8 cellular contexts compared by ENCODE assay signal in genomic region chr1:6491076-6491449, GRCh38. TPM values are rescaled to one million over a fixed set of nuclear protein-coding genes. Genes with fewer than 3 reads are reported as not detected.
A peak's percentile ranks its signal among the peaks of the same experiment; 100 is the strongest.
DNase-seq lines count a peak whose midpoint lies in the region; ATAC-seq, FAIRE-seq and TF ChIP-seq lines count a peak whose summit lies in the region.

No MANE protein-coding gene starts in this region.

- no peaks in the 10 kb centered on the region for H3K79me2 ChIP-seq in mesendoderm (ENCODE audit: control insufficient read depth, insufficient read depth, low read length)

- H3K9ac ChIP-seq in mesendoderm (ENCODE audit: low read length): peak overlapping the region; percentile 96

- peak overlapping the region; percentile 43 for H4K8ac ChIP-seq in mesendoderm (ENCODE audit: low read depth, low read length)

- H3K23ac ChIP-seq in mesendoderm (ENCODE audit: low read length): peak overlapping the region; percentile 67

- FAIRE-seq in frontal cortex (lab: Jason Lieb, UNC): no peak

- no peak for TF ChIP-seq CTCF in right atrium auricular region (IDR thresholded peaks at IDR 0.05)
- TF ChIP-seq CTCF in brain microvascular endothelial cell (IDR thresholded peaks at IDR 0.05; ENCODE audit: low read depth, low read length, missing control alignments): no peak

- no peak for ATAC-seq in left ventricle myocardium superior
- ATAC-seq in HG03342 (IDR thresholded peaks at IDR 0.05; ENCODE audit: unreplicated experiment): no peak

- H2BK120ac ChIP-seq in mesendoderm (ENCODE audit: low read depth, low read length): no peak overlapping the region

- H3K4me3 ChIP-seq in right atrium auricular region (peak overlapping the region; percentile 63 to 66), brain microvascular endothelial cell (ENCODE audit: low read depth, low read length) (peak overlapping the region; percentile 85), mesendoderm (ENCODE audit: low read length) (peak overlapping the region; percentile 46)

- peak overlapping the region; percentile 62 for H3K4me2 ChIP-seq in mesendoderm (ENCODE audit: low read length)

- H3K36me3 ChIP-seq in right atrium auricular region: no peaks in the 10 kb centered on the region
- H3K36me3 ChIP-seq in brain microvascular endothelial cell (replicated peaks): no peaks in the 10 kb centered on the region
- no peaks in the 10 kb centered on the region for H3K36me3 ChIP-seq in mesendoderm (ENCODE audit: control insufficient read depth, insufficient read depth, low read length)

- H3K9me3 ChIP-seq in right atrium auricular region: no peaks in the 10 kb centered on the region

- peaks cover 0 to 65% of the 10 kb centered on the region in 2 donors for H3K4me1 ChIP-seq in right atrium auricular region
- H3K4me1 ChIP-seq in mesendoderm (ENCODE audit: control insufficient read depth, low read depth, low read length): peaks cover 2% of the 10 kb centered on the region

- peak overlapping the region; percentile 87 for H3K18ac ChIP-seq in mesendoderm (ENCODE audit: low read length)

- H2BK5ac ChIP-seq in mesendoderm (ENCODE audit: low read length): peak overlapping the region; percentile 12

- peak overlapping the region; percentile 96 for H3K56ac ChIP-seq in mesendoderm (ENCODE audit: low read length)

- H3K27me3 ChIP-seq in right atrium auricular region (no peaks in the 10 kb centered on the region), brain microvascular endothelial cell (replicated peaks) (no peaks in the 10 kb centered on the region), mesendoderm (ENCODE audit: insufficient read depth, low read length, poor library complexity) (no peaks in the 10 kb centered on the region)

- no CpG with 5 or more reads among the region's 6 CpGs for WGBS in mesendoderm (ENCODE audit: extremely low coverage, insufficient coverage, low lambda C conversion rate)

- H3K27ac ChIP-seq in right atrium auricular region: peak overlapping the region; percentile 71 to 77
- peak overlapping the region; percentile 46 for H3K27ac ChIP-seq in brain microvascular endothelial cell
- peak overlapping the region; percentile 25 for H3K27ac ChIP-seq in mesendoderm (ENCODE audit: low read depth, low read length)

- DNase-seq in right atrium auricular region (ENCODE audit: low spot score) (no peak), left ventricle myocardium superior (no peak), brain microvascular endothelial cell (no peak), mesendoderm (no peak), NCI-H2171 treated with DMSO at 0.1 percent for 48 hours (lab: John Stamatoyannopoulos, UW) (no peak), NCI-H1105 (lab: John Stamatoyannopoulos, UW) (no peak), frontal cortex (ENCODE audit: low spot score in 2 of 2) (no peak)

- no peaks in the 10 kb centered on the region for H3K79me1 ChIP-seq in mesendoderm (ENCODE audit: low read length)

- peak overlapping the region; percentile 49 for H3K4ac ChIP-seq in mesendoderm (ENCODE audit: low read depth, low read length)

- no peak overlapping the region for H4K5ac ChIP-seq in mesendoderm (ENCODE audit: low read length)

- intact Hi-C loops in left ventricle myocardium superior (cut with micrococcal nuclease): no loop called here

- no peak overlapping the region for H2BK15ac ChIP-seq in mesendoderm (replicated peaks; ENCODE audit: low read depth)

- no peak overlapping the region for H2AK5ac ChIP-seq in mesendoderm (ENCODE audit: low read length)

- in situ Hi-C loops in brain microvascular endothelial cell (cut with HindIII; ENCODE audit: low pct_ligation_motif_present, low sequenced_read_pairs): no loop called here

RNA-seq across cellular contexts. Expression of gene PLEKHG5, which starts 0.4 kb away (rescaled TPM):
- total RNA-seq in right atrium auricular region (1 to 10 TPM; 7.0 to 7.9 TPM), left ventricle myocardium superior (16.9 TPM), frontal cortex (24.9 TPM)
- 5.0 TPM for polyA plus RNA-seq in mesendoderm (2013, experiment 1 of 2)
- polyA plus RNA-seq in mesendoderm (2013, experiment 2 of 2): 5.0 TPM

RNA-seq across cellular contexts. Expression of gene TNFRSF25, which starts 25.1 kb away (rescaled TPM):
- total RNA-seq in right atrium auricular region (1 to 10 TPM; 4.4 to 7.4 TPM), left ventricle myocardium superior (10.8 TPM), frontal cortex (9.0 TPM)
- polyA plus RNA-seq in mesendoderm (2013, experiment 1 of 2): 4.0 TPM
- polyA plus RNA-seq in mesendoderm (2013, experiment 2 of 2): 3.9 TPM
